1 cellular context compared by ENCODE assay signal in genomic region chr17:81515530-81516041, GRCh38.
TF ChIP-seq lines count a peak whose summit lies in the region.

No MANE protein-coding gene starts in this region.

TF ChIP-seq in HepG2, 621 proteins besides CTCF, POLR2A, EP300 and RAD21 (continued from another document):
- TF ChIP-seq, protein P1, sequence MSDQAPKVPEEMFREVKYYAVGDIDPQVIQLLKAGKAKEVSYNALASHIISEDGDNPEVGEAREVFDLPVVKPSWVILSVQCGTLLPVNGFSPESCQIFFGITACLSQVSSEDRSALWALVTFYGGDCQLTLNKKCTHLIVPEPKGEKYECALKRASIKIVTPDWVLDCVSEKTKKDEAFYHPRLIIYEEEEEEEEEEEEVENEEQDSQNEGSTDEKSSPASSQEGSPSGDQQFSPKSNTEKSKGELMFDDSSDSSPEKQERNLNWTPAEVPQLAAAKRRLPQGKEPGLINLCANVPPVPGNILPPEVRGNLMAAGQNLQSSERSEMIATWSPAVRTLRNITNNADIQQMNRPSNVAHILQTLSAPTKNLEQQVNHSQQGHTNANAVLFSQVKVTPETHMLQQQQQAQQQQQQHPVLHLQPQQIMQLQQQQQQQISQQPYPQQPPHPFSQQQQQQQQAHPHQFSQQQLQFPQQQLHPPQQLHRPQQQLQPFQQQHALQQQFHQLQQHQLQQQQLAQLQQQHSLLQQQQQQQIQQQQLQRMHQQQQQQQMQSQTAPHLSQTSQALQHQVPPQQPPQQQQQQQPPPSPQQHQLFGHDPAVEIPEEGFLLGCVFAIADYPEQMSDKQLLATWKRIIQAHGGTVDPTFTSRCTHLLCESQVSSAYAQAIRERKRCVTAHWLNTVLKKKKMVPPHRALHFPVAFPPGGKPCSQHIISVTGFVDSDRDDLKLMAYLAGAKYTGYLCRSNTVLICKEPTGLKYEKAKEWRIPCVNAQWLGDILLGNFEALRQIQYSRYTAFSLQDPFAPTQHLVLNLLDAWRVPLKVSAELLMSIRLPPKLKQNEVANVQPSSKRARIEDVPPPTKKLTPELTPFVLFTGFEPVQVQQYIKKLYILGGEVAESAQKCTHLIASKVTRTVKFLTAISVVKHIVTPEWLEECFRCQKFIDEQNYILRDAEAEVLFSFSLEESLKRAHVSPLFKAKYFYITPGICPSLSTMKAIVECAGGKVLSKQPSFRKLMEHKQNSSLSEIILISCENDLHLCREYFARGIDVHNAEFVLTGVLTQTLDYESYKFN (CRISPR knock-in tag; conservative IDR thresholded peaks at IDR 0.05) = peak; percentile 3; the same call in 1 of the 2 replicates
